In the genomic region with DNA sequence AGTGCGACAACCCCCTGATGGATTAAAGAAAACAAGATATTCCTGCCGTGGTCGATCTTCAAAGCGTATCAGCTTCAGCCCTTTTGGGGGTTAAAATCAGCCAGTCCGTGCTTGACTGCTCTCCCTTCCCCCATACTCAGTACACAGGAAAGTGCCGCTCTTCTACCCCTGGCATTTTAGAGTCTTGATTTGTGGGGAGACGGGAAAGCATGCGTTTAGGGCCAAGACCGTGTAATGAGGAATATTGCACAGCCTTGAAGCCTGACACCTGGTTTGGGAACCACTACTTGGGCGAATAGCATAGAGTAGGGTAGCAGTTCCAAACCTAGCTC, we compare ENCODE assay signal across 8 cellular contexts. TPM values are rescaled to one million over a fixed set of nuclear protein-coding genes. Genes with fewer than 3 reads are reported as not detected.
DNase-seq lines count a peak whose midpoint lies in the region; ATAC-seq and TF ChIP-seq lines count a peak whose summit lies in the region.

No MANE protein-coding gene starts in this region.

- intact Hi-C loops in gastrocnemius medialis (cut with DNase I; ENCODE audit: low total_unique reads): loop anchor here (5.0 kb wide), 1 partner anchor 44 kb away; no protein-coding TSS in a partner anchor

- DNase-seq in RWPE2 (ENCODE audit: low spot score) (no peak), fibroblast of pulmonary artery (ENCODE audit: low read depth) (no peak), gastrocnemius medialis (no peak), SW 1271 (lab: John Stamatoyannopoulos, UW) (no peak), NK-92 (lab: John Stamatoyannopoulos, UW; ENCODE audit: unreplicated experiment) (no peak), NCI-H510A treated with DMSO at 0.1 percent for 48 hours (lab: John Stamatoyannopoulos, UW) (no peak), EL (no peak)

- H3K36me3 ChIP-seq in RWPE2 (ENCODE audit: low read depth): peaks cover 4% of the 10 kb centered on the region; the same call in 1 of the 2 replicates
- H3K36me3 ChIP-seq in gastrocnemius medialis: no peaks in the 10 kb centered on the region

- H3K9me3 ChIP-seq in RWPE2 (ENCODE audit: severe bottlenecking): no peaks in the 10 kb centered on the region
- no peaks in the 10 kb centered on the region for H3K9me3 ChIP-seq in gastrocnemius medialis

- H3K27me3 ChIP-seq in RWPE2 (ENCODE audit: insufficient read depth, poor library complexity, severe bottlenecking) (no peaks in the 10 kb centered on the region), gastrocnemius medialis (no peaks in the 10 kb centered on the region)

- H3K4me1 ChIP-seq in RWPE2 (ENCODE audit: insufficient read depth, poor library complexity, severe bottlenecking) (peaks cover 4% of the 10 kb centered on the region), gastrocnemius medialis (peaks cover 14 to 22% of the 10 kb centered on the region in 2 donors)

- peak overlapping the region; percentile 29 for H3K27ac ChIP-seq in RWPE2 (ENCODE audit: poor library complexity, severe bottlenecking)
- peak overlapping the region; percentile 83 to 92 (median 87) for H3K27ac ChIP-seq in gastrocnemius medialis

- in situ Hi-C loops in gastrocnemius medialis (cut with MboI; ENCODE audit: low sequenced_read_pairs in 4 of 4): no loop called here

- no peak for TF ChIP-seq POLR2A in gastrocnemius medialis (IDR thresholded peaks at IDR 0.05)

- ATAC-seq in GM18861 (IDR thresholded peaks at IDR 0.05; ENCODE audit: unreplicated experiment) (peak; percentile 19), RWPE2 (ENCODE audit: low read depth) (peak; percentile 30), gastrocnemius medialis (peak in 1 of 2 donors; percentile 13)

- peak overlapping the region; percentile 89 for H3K4me3 ChIP-seq in RWPE2 (ENCODE audit: severe bottlenecking)
- peak overlapping the region; percentile 99 for H3K4me3 ChIP-seq in fibroblast of pulmonary artery (replicated peaks; ENCODE audit: low read depth, low read length)
- H3K4me3 ChIP-seq in gastrocnemius medialis: peak overlapping the region; percentile 87 to 98 (median 92)

- TF ChIP-seq CTCF in RWPE2 (IDR thresholded peaks at IDR 0.05; ENCODE audit: poor library complexity, severe bottlenecking) (no peak), fibroblast of pulmonary artery (IDR thresholded peaks at IDR 0.05; ENCODE audit: low read length, missing control alignments) (no peak), gastrocnemius medialis (IDR thresholded peaks at IDR 0.05 in 4 of 5, conservative IDR thresholded peaks at IDR 0.05 in 1 of 5) (no peak)

RNA-seq across cellular contexts. Expression of a gene that starts 0.5 kb away (rescaled TPM):
- 10 to 100 TPM in 3 of 4 donors, 1 to 10 TPM in 1; 7.9 to 19.4 (median 11.6) TPM for total RNA-seq in gastrocnemius medialis

RNA-seq across cellular contexts. Expression of a gene that starts 29.0 kb away (rescaled TPM):
- 1 to 10 TPM in 2 of 4 donors, under 1 TPM in 2; 0.41 to 3.0 (median 1.6) TPM for total RNA-seq in gastrocnemius medialis

RNA-seq across cellular contexts. Expression of a gene that starts 52.3 kb away (rescaled TPM):
- total RNA-seq in gastrocnemius medialis: not detected
